ENCODE assay signal across 10 cellular contexts in the genomic region with DNA sequence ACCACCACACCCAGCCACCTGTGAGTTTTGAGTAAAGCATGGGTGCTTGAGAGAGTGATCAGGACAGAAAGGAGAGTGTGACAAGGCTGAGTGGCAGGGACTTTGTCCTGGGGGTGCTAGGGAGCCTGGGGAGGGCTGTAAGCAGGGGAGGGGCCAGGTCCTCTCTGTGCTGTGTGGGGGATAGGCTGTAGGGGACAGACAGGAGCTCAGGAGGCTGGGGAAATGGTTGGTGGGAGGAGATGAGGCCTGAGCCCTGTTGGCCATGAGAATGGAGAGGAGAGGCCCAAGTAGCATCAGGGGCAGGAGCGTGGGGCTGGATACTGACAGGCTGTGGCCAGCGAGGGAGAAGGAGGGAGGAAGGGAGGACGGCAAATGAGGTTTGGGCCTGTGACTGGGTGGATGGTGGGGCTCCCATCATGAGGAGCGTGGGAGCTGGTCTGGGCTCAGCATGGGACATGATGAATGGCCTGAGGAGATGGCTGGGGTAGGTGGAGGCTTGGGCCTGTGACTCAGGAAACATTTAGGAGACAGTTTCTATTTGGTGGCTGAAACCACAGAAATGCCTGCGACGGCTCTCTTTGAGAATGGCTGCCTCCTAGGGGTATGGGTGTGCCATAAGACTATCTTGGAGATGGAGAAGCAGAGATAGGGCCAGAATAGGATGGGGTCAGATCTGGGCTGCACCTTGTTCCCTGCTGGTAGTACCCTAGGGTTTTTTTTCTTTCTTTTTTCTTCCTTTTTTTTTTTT. TPM values are rescaled to one million over a fixed set of nuclear protein-coding genes. Genes with fewer than 3 reads are reported as not detected.
A peak's percentile ranks its signal among the peaks of the same experiment; 100 is the strongest.
DNase-seq lines count a peak whose midpoint lies in the region; ATAC-seq and TF ChIP-seq lines count a peak whose summit lies in the region.
"Had no signal": no experiment of that assay in that cellular context is flagged by ENCODE, and none has a peak within 500 bp of the region (broad histone marks: within the 10 kb centered on the region; RNA-seq: fewer than 3 reads in every experiment).

No MANE protein-coding gene starts in this region.

- BruUV-seq in PC-9 (replicated peaks; lab: Mats Ljungman, UMichigan), result no TSS peak

- TF ChIP-seq CTCF in PC-9 (conservative IDR thresholded peaks at IDR 0.05) (no peak), spleen (IDR thresholded peaks at IDR 0.05 in 8 of 11, conservative IDR thresholded peaks at IDR 0.05 in 3 of 11) (no peak)

- peaks cover 37% of the 10 kb centered on the region for H3K4me1 Mint-ChIP-seq in activated CD8-positive, alpha-beta T cell treated with anti-CD3 and anti-CD28 coated beads, Interleukin-2, amount 10 ng/mL, durations not matched to agents 7 days and 5 days (ENCODE audit: low read depth)

- CTCF ChIA-PET in activated CD8-positive, alpha-beta T cell treated with anti-CD3 and anti-CD28 coated beads, Interleukin-2, amount 10 ng/mL, durations not matched to agents 7 days and 5 days (lab: Charles Lee), result no interaction called here
- CTCF ChIA-PET in PC-9 (lab: Charles Lee), result no interaction called here

- intact Hi-C loops in PC-9 (cut with micrococcal nuclease; ENCODE audit: unreplicated experiment), result no loop called here
- intact Hi-C loops in spleen (cut with DNase I; ENCODE audit: low total_unique reads), result no loop called here

- no peaks in the 10 kb centered on the region for H3K36me3 Mint-ChIP-seq in activated CD8-positive, alpha-beta T cell treated with anti-CD3 and anti-CD28 coated beads, Interleukin-2, amount 10 ng/mL, durations not matched to agents 7 days and 5 days (ENCODE audit: low read depth)

- H3K27ac Mint-ChIP-seq in activated CD8-positive, alpha-beta T cell treated with anti-CD3 and anti-CD28 coated beads, Interleukin-2, amount 10 ng/mL, durations not matched to agents 7 days and 5 days, result peak overlapping the region; percentile 90

- no peak overlapping the region for H3K4me2 ChIP-seq in PC-9

- WGBS in spleen, 5 donors, result 65 to 82% (median 74%) methylated on average over 6 of the region's 6 CpGs

- H3K4me3 ChIP-seq in Jurkat, Clone E6-1 (ENCODE audit: low read length), result peak overlapping the region; percentile 60
- H3K4me3 ChIP-seq in PC-9, result no peak overlapping the region
- peak overlapping the region in 3 of 8 donors; percentile 12 to 62 (median 21) for H3K4me3 ChIP-seq in spleen

- H3K27ac ChIP-seq in PC-9 (no peak overlapping the region), spleen (no peak overlapping the region)
- H3K27ac ChIP-seq: parathyroid adenoma had no signal

- POLR2A ChIA-PET in activated CD8-positive, alpha-beta T cell treated with anti-CD3 and anti-CD28 coated beads, Interleukin-2, amount 10 ng/mL, durations not matched to agents 7 days and 5 days (lab: Charles Lee), result interaction anchor here (1.5 kb wide), 1 partner anchor 13 kb away, joined by 6 read pairs; no protein-coding TSS in a partner anchor
- POLR2A ChIA-PET in PC-9 (lab: Charles Lee; ENCODE audit: unreplicated experiment), result no interaction called here

- H3K27me3 Mint-ChIP-seq in activated CD8-positive, alpha-beta T cell treated with anti-CD3 and anti-CD28 coated beads, Interleukin-2, amount 10 ng/mL, durations not matched to agents 7 days and 5 days (ENCODE audit: low read depth), result peaks cover 28% of the 10 kb centered on the region

- no peak for ATAC-seq in activated CD8-positive, alpha-beta T cell treated with anti-CD3 and anti-CD28 coated beads, Interleukin-2, amount 10 ng/mL, durations not matched to agents 7 days and 5 days
- ATAC-seq in HG02884 (IDR thresholded peaks at IDR 0.05; ENCODE audit: unreplicated experiment) (no peak), GM19397 (IDR thresholded peaks at IDR 0.05; ENCODE audit: unreplicated experiment) (no peak)

- peak overlapping the region; percentile 76 for H3K4me3 Mint-ChIP-seq in activated CD8-positive, alpha-beta T cell treated with anti-CD3 and anti-CD28 coated beads, Interleukin-2, amount 10 ng/mL, durations not matched to agents 7 days and 5 days

- H3K27me3 ChIP-seq in PC-9 (ENCODE audit: insufficient read depth, low read depth) (no peaks in the 10 kb centered on the region), spleen (replicated peaks in 1 of 7) (peaks cover 0 to 43% (median 19%) of the 10 kb centered on the region in 7 donors)

- H3K79me2 ChIP-seq in PC-9 (ENCODE audit: low read depth), result 0 out of 2 replicates have a peak, but pooled peaks cover 10% of the 10 kb centered on the region
- H3K79me2 ChIP-seq: parathyroid adenoma had no signal

- H4K20me1 ChIP-seq in PC-9 (ENCODE audit: insufficient read depth), result peaks cover 26% of the 10 kb centered on the region

- H3K9me3 ChIP-seq in PC-9 (ENCODE audit: insufficient read depth, low read depth), result no peaks in the 10 kb centered on the region
- H3K9me3 ChIP-seq in spleen, result no peaks in the 10 kb centered on the region

- DNase-seq in ELF-1 (ENCODE audit: low read depth, low spot score), result peak; percentile 57
- DNase-seq in Jurkat, Clone E6-1 (ENCODE audit: low read depth, low spot score), result no peak
- no peak for DNase-seq in activated CD8-positive, alpha-beta T cell treated with anti-CD3 and anti-CD28 coated beads, Interleukin-2, amount 10 ng/mL, durations not matched to agents 7 days and 5 days
- peak; percentile 22 for DNase-seq in myocyte (ENCODE audit: low read depth)
- DNase-seq in PC-9, result no peak
- no peak for DNase-seq in spleen
- DNase-seq: activated gamma-delta T cell had no signal

- no peaks in the 10 kb centered on the region for H3K9me2 ChIP-seq in PC-9 (ENCODE audit: insufficient read depth)

- TF ChIP-seq POLR2A in spleen (IDR thresholded peaks at IDR 0.05), result no peak

- H3K36me3 ChIP-seq in PC-9 (ENCODE audit: low read depth), result peaks cover 35% of the 10 kb centered on the region
- H3K36me3 ChIP-seq in spleen, result no peaks in the 10 kb centered on the region

- H3K4me1 ChIP-seq in PC-9 (replicated peaks; ENCODE audit: insufficient read depth) (peaks cover 4% of the 10 kb centered on the region; the same call in 1 of the 2 replicates), spleen (peaks cover 0 to 38% (median 22%) of the 10 kb centered on the region in 6 donors)
- H3K4me1 ChIP-seq: parathyroid adenoma had no signal

- H3F3A ChIP-seq in PC-9 (ENCODE audit: insufficient read depth, low read depth), result peaks cover 27% of the 10 kb centered on the region; the same call in 1 of the 2 replicates

- H2AFZ ChIP-seq in PC-9, result no peak overlapping the region
- H2AFZ ChIP-seq: parathyroid adenoma had no signal

- H3K9me3 Mint-ChIP-seq in activated CD8-positive, alpha-beta T cell treated with anti-CD3 and anti-CD28 coated beads, Interleukin-2, amount 10 ng/mL, durations not matched to agents 7 days and 5 days (ENCODE audit: insufficient read depth), result no peaks in the 10 kb centered on the region

RNA-seq across cellular contexts. Expression of gene GRIN2D, which starts 25.0 kb away (rescaled TPM):
- polyA plus RNA-seq in Jurkat, Clone E6-1 (2012; ENCODE audit: insufficient read depth, insufficient read length), result 0.50 TPM
- total RNA-seq in activated CD8-positive, alpha-beta T cell treated with anti-CD3 and anti-CD28 coated beads, Interleukin-2, amount 10 ng/mL, durations not matched to agents 7 days and 5 days, result under 1 TPM; 0.05 to 0.08 TPM
- 0.03 TPM in 1 of 2 replicates, not detected in the other for total RNA-seq in myocyte
- 0.05 TPM for polyA plus RNA-seq in myocyte (2012)
- total RNA-seq in PC-9 (2021), result 3.2 and 3.8 TPM in 2 replicates
- 1 to 10 TPM in 1 of 7 donors, under 1 TPM in 6; 0.28 to 1.2 (median 0.77) TPM for total RNA-seq in spleen
- under 1 TPM; 0.07 to 0.10 (median 0.09) TPM for polyA plus RNA-seq in spleen

RNA-seq across cellular contexts. Expression of gene KDELR1, which starts 27.1 kb away (rescaled TPM):
- 72.4 TPM for polyA plus RNA-seq in Jurkat, Clone E6-1 (2012; ENCODE audit: insufficient read depth, insufficient read length)
- 10 to 100 TPM; 70.3 to 71.3 TPM for total RNA-seq in activated CD8-positive, alpha-beta T cell treated with anti-CD3 and anti-CD28 coated beads, Interleukin-2, amount 10 ng/mL, durations not matched to agents 7 days and 5 days
- total RNA-seq in myocyte (111 and 121 TPM in 2 replicates), PC-9 (2021) (220 and 261 TPM in 2 replicates), spleen (10 to 100 TPM; 61.7 to 95.9 (median 76.2) TPM)
- polyA plus RNA-seq in myocyte (2012), result 270 TPM
- polyA plus RNA-seq in spleen, result 10 to 100 TPM; 36.2 to 55.9 (median 45.0) TPM

RNA-seq across cellular contexts. Expression of gene GRWD1, which starts 27.3 kb away (rescaled TPM):
- 46.8 TPM for polyA plus RNA-seq in Jurkat, Clone E6-1 (2012; ENCODE audit: insufficient read depth, insufficient read length)
- total RNA-seq in activated CD8-positive, alpha-beta T cell treated with anti-CD3 and anti-CD28 coated beads, Interleukin-2, amount 10 ng/mL, durations not matched to agents 7 days and 5 days, result 10 to 100 TPM; 46.4 to 50.4 TPM
- total RNA-seq in myocyte, result 43.4 and 44.1 TPM in 2 replicates
- 24.8 TPM for polyA plus RNA-seq in myocyte (2012)
- 35.5 and 44.2 TPM in 2 replicates for total RNA-seq in PC-9 (2021)
- 10 to 100 TPM; 24.3 to 34.5 (median 26.0) TPM for total RNA-seq in spleen
- polyA plus RNA-seq in spleen, result 10 to 100 TPM in 1 of 3 donors, 1 to 10 TPM in 2; 5.5 to 14.7 (median 9.5) TPM

RNA-seq across cellular contexts. Expression of gene KCNJ14, which starts 36.9 kb away (rescaled TPM):
- 0.22 TPM for polyA plus RNA-seq in Jurkat, Clone E6-1 (2012; ENCODE audit: insufficient read depth, insufficient read length)
- 1 to 10 TPM; 1.4 to 1.5 TPM for total RNA-seq in activated CD8-positive, alpha-beta T cell treated with anti-CD3 and anti-CD28 coated beads, Interleukin-2, amount 10 ng/mL, durations not matched to agents 7 days and 5 days
- total RNA-seq in myocyte, result 0.73 and 0.96 TPM in 2 replicates
- polyA plus RNA-seq in myocyte (2012), result 1.1 TPM
- total RNA-seq in PC-9 (2021), result 5.4 and 8.3 TPM in 2 replicates
- total RNA-seq in spleen, result 1 to 10 TPM in 2 of 7 donors, under 1 TPM in 5; 0.43 to 1.4 (median 0.93) TPM
- polyA plus RNA-seq in spleen, result under 1 TPM; 0.26 to 0.61 (median 0.38) TPM

RNA-seq across cellular contexts. Expression of gene CYTH2, which starts 50.7 kb away (rescaled TPM):
- 55.2 TPM for polyA plus RNA-seq in Jurkat, Clone E6-1 (2012; ENCODE audit: insufficient read depth, insufficient read length)
- total RNA-seq in activated CD8-positive, alpha-beta T cell treated with anti-CD3 and anti-CD28 coated beads, Interleukin-2, amount 10 ng/mL, durations not matched to agents 7 days and 5 days, result 10 to 100 TPM; 48.3 to 50.3 TPM
- total RNA-seq in myocyte (50.8 and 60.6 TPM in 2 replicates), PC-9 (2021) (74.4 and 93.0 TPM in 2 replicates), spleen (10 to 100 TPM; 31.4 to 66.4 (median 48.2) TPM)
- 62.5 TPM for polyA plus RNA-seq in myocyte (2012)
- 10 to 100 TPM; 22.6 to 44.1 (median 24.6) TPM for polyA plus RNA-seq in spleen

Comparison
In these comparisons a context has a peak if more than half of its experiments do, and no peak if none do; other contexts are left out.
1. DNase-seq: peak in ELF-1 (single experiment) and myocyte (single experiment); none in Jurkat, Clone E6-1 (single experiment), activated CD8-positive, alpha-beta T cell treated with anti-CD3 and anti-CD28 coated beads, Interleukin-2, amount 10 ng/mL, durations not matched to agents 7 days and 5 days (single experiment), PC-9 (0 of 2) and spleen (single experiment).